22 cellular contexts compared by ENCODE assay signal in genomic region chr18:24588440-24588839, GRCh38.
"Had no signal": no experiment of that assay in that cellular context is flagged by ENCODE, and none has a peak within 500 bp of the region (broad histone marks: within the 10 kb centered on the region; RNA-seq: fewer than 3 reads in every experiment).

No MANE protein-coding gene starts in this region.

- H3K27ac ChIP-seq: coronary artery, heart left ventricle, ovary, right atrium auricular region, sigmoid colon, skin epidermis, testis, tibial nerve had no signal

- FAIRE-seq: endothelial cell of umbilical vein, frontal cortex had no signal

- H3K4me1 ChIP-seq: heart left ventricle, right atrium auricular region, sigmoid colon, testis, tibial nerve had no signal

- ATAC-seq: heart left ventricle; mucosa of descending colon; naive thymus-derived CD8-positive, alpha-beta T cell; stimulated activated naive B cell treated with anti-CD40 and anti-IgM and Interleukin-4, amounts not matched to agents 10 μg/mL and 1 μg/mL and 100 μg/mL, for 72 hours; stimulated activated naive CD8-positive, alpha-beta T cell treated with anti-CD3 and anti-CD28 coated beads, Interleukin-15, amount 100 ng/mL, for 72 hours had no signal

- DNase-seq: effector CD4-positive, alpha-beta T cell; endodermal cell; erythroblast; heart left ventricle; hippocampal formation; kidney glomerular epithelial cell; mucosa of descending colon; naive thymus-derived CD8-positive, alpha-beta T cell; nucleus accumbens; ovary; sigmoid colon; stimulated activated CD4-positive, alpha-beta T cell treated with anti-CD3 and anti-CD28 coated beads, Interleukin-2, amount 100 ng/mL, for 24 hours; stimulated activated CD4-positive, alpha-beta T cell treated with anti-CD3 and anti-CD28 coated beads, Interleukin-4, amount 100 ng/mL, for 4 hours; stimulated activated naive B cell treated with anti-CD40 and anti-IgM and Interleukin-4, amounts not matched to agents 10 μg/mL and 1 μg/mL and 100 μg/mL, for 72 hours; stimulated activated naive CD8-positive, alpha-beta T cell treated with anti-CD3 and anti-CD28 coated beads, Interleukin-15, amount 100 ng/mL, for 72 hours; testis had no signal

- H3K9me3 ChIP-seq: heart left ventricle, mucosa of descending colon, ovary, right atrium auricular region, sigmoid colon, testis, tibial nerve had no signal

- H3K27me3 ChIP-seq: ovary, right atrium auricular region, sigmoid colon, testis, tibial nerve had no signal

- H3K4me3 ChIP-seq: coronary artery, heart left ventricle, mucosa of descending colon, ovary, right atrium auricular region, sigmoid colon, skin epidermis, testis, tibial nerve had no signal

- H3K36me3 ChIP-seq: heart left ventricle, ovary, right atrium auricular region, sigmoid colon, tibial nerve had no signal
